In the genomic region with DNA sequence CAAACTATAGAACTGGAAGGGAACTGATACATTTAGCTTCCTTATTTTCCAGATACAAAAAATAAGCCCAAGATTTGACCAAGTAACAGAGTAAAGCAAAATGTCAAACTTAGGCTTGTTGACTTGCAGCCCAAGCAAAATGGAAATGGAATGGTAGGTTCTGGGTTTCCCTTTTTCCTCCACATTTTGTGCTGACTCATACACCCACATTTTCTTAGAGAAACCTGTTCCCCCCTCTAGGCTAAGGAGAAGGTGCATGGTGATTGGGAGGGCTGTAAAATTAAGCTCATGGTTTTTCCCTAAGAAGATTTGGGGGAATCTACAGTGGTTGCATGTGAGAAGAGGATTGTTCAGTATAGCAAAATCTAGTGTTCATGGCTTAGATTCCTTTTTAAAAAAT, we compare ENCODE assay signal across 21 cellular contexts.
DNase-seq lines count a peak whose midpoint lies in the region; ATAC-seq, FAIRE-seq and TF ChIP-seq lines count a peak whose summit lies in the region.
"Had no signal": no experiment of that assay in that cellular context is flagged by ENCODE, and none has a peak within 500 bp of the region (broad histone marks: within the 10 kb centered on the region; RNA-seq: fewer than 3 reads in every experiment).

No MANE protein-coding gene starts in this region.

- RAD21 ChIA-PET in HCT116 (lab: Charles Lee; ENCODE audit: low non-redundant PET in 1 of 2, low total read pairs in 2 of 2, uncharacterized antibody in 2 of 2, unreplicated experiment in 2 of 2), result no interaction called here

- peak overlapping the region in 1 of 2 experiments; percentile 44; a peak in 2 of 6 replicates for H3K27ac ChIP-seq in A549
- no peak overlapping the region for H3K27ac ChIP-seq in HCT116 (ENCODE audit: low read depth, low read length)
- H3K27ac ChIP-seq in K562 (ENCODE audit: extremely low read depth, low read depth, low read length), result no peak overlapping the region; the same call in 1 of the 3 replicates
- peak overlapping the region; percentile 55 to 68 for H3K27ac ChIP-seq in esophagus (ENCODE audit: low read depth in 2 of 2, low read length in 1 of 2)
- H3K27ac ChIP-seq in A673 (ENCODE audit: low read depth, low read length, poor library complexity, severe bottlenecking), result no peak overlapping the region
- H3K27ac ChIP-seq in sigmoid colon, result no peak overlapping the region
- H3K27ac ChIP-seq: BLaER1, SJSA1 had no signal

- CTCF ChIA-PET in A549 (lab: Yijun Ruan, JAX), result interaction anchor here (0.6 to 0.7 kb wide), 2 partner anchors 24 to 767 kb away, joined by 4 to 5 read pairs; no protein-coding TSS in a partner anchor
- CTCF ChIA-PET in HCT116 (lab: Charles Lee), result no interaction called here
- CTCF ChIA-PET in K562 (lab: Yijun Ruan, JAX; ENCODE audit: low intra/inter-chr PET ratio), result no interaction called here
- CTCF ChIA-PET in A673 (lab: Charles Lee), result interaction anchor here (1.2 kb wide), 1 partner anchor 129 kb away, joined by 3 read pairs; no protein-coding TSS in a partner anchor

- TF ChIP-seq POLR2A in A549 (IDR thresholded peaks at IDR 0.05; ENCODE audit: low read length), result no peak
- TF ChIP-seq POLR2A in HCT116 (IDR thresholded peaks at IDR 0.05; ENCODE audit: borderline replicate concordance, extremely low read depth, insufficient read depth, insufficient read length), result no peak
- TF ChIP-seq POLR2A in K562 (conservative IDR thresholded peaks at IDR 0.05), result no peak
- TF ChIP-seq POLR2A in sigmoid colon (IDR thresholded peaks at IDR 0.05), result no peak

- H2AFZ ChIP-seq in HCT116 (ENCODE audit: low read depth, low read length, poor library complexity, severe bottlenecking), result peak overlapping the region; percentile 54
- peak overlapping the region; percentile 70; the same call in 1 of the 2 replicates for H2AFZ ChIP-seq in K562 (ENCODE audit: low read depth, low read length)

- no peaks in the 10 kb centered on the region for H3K9me1 ChIP-seq in K562 (ENCODE audit: control insufficient read depth, insufficient read depth, low read length)

- TF ChIP-seq EP300 in A549 (IDR thresholded peaks at IDR 0.05) (no peak), K562 (IDR thresholded peaks at IDR 0.05; ENCODE audit: low read length) (no peak), sigmoid colon (IDR thresholded peaks at IDR 0.05) (no peak)

- H3K4me1 ChIP-seq in A549, result no peaks in the 10 kb centered on the region
- H3K4me1 ChIP-seq in HCT116 (ENCODE audit: control insufficient read depth in 1 of 2, insufficient read depth in 2 of 2, low read length in 2 of 2), result peaks cover 0 to 12% of the 10 kb centered on the region in 2 experiments; a peak in 2 of 4 replicates
- peaks cover 0 to 5% of the 10 kb centered on the region in 2 experiments; a peak in 1 of 5 replicates for H3K4me1 ChIP-seq in K562 (replicated peaks in 1 of 2; ENCODE audit: control insufficient read depth in 2 of 2, insufficient read depth in 2 of 2, low read length in 2 of 2)
- no peaks in the 10 kb centered on the region for H3K4me1 ChIP-seq in esophagus (ENCODE audit: control insufficient read depth in 2 of 2, insufficient read depth in 2 of 2, low read length in 1 of 2)
- H3K4me1 ChIP-seq in A673 (ENCODE audit: insufficient read depth, low read length, poor library complexity, severe bottlenecking), result no peaks in the 10 kb centered on the region
- H3K4me1 ChIP-seq in sigmoid colon, result no peaks in the 10 kb centered on the region
- H3K4me1 ChIP-seq: BLaER1, SJSA1 had no signal

- H3K4me3 ChIP-seq in A549, result no peak overlapping the region
- H3K4me3 ChIP-seq in HCT116 (replicated peaks in 1 of 2; ENCODE audit: low read depth in 1 of 2, low read length in 2 of 2), result no peak overlapping the region
- no peak overlapping the region for H3K4me3 ChIP-seq in K562
- no peak overlapping the region for H3K4me3 ChIP-seq in esophagus (ENCODE audit: low read depth in 1 of 2, low read length in 2 of 2)
- no peak overlapping the region for H3K4me3 ChIP-seq in A673 (ENCODE audit: low read depth, low read length, poor library complexity, severe bottlenecking)
- no peak overlapping the region for H3K4me3 ChIP-seq in sigmoid colon
- H3K4me3 ChIP-seq: BLaER1, SJSA1 had no signal

- H3K4me2 ChIP-seq in A549, result no peak overlapping the region
- H3K4me2 ChIP-seq in HCT116 (ENCODE audit: low read length), result no peak overlapping the region
- no peak overlapping the region for H3K4me2 ChIP-seq in K562 (ENCODE audit: insufficient read depth, low read length)
- H3K4me2 ChIP-seq: BLaER1 had no signal

- intact Hi-C loops in HCT116 (cut with micrococcal nuclease) (no loop called here), K562 (cut with micrococcal nuclease) (loop anchor here (5.0 kb wide), 1 partner anchor 82 kb away; no protein-coding TSS in a partner anchor), A673 (cut with micrococcal nuclease; ENCODE audit: unreplicated experiment) (no loop called here), sigmoid colon (cut with DNase I) (no loop called here)

- ATAC-seq in A549 (no peak), HCT116 (no peak), K562 (peak; percentile 63)
- ATAC-seq: CD8-positive, alpha-beta T cell had no signal

- H3K9me3 ChIP-seq in A549 (no peaks in the 10 kb centered on the region), HCT116 (ENCODE audit: control insufficient read depth in 1 of 2, insufficient read depth in 1 of 2, low read depth in 1 of 2, low read length in 2 of 2) (no peaks in the 10 kb centered on the region), K562 (replicated peaks; ENCODE audit: control insufficient read depth, insufficient read depth, low read depth, low read length) (0 out of 2 replicates have a peak, but pooled peaks cover 3% of the 10 kb centered on the region), esophagus (ENCODE audit: control insufficient read depth in 2 of 2, insufficient read depth in 1 of 2, low read depth in 1 of 2, low read length in 1 of 2) (no peaks in the 10 kb centered on the region), A673 (ENCODE audit: low read depth, low read length, poor library complexity, severe bottlenecking) (no peaks in the 10 kb centered on the region), sigmoid colon (no peaks in the 10 kb centered on the region)
- H3K9me3 ChIP-seq: BLaER1, SJSA1 had no signal

- H3K36me3 ChIP-seq in HCT116 (ENCODE audit: control insufficient read depth in 1 of 2, insufficient read depth in 2 of 2, low read length in 2 of 2) (no peaks in the 10 kb centered on the region), K562 (ENCODE audit: control insufficient read depth, insufficient read depth, low read length) (no peaks in the 10 kb centered on the region), esophagus (ENCODE audit: control insufficient read depth in 2 of 2, insufficient read depth in 2 of 2, low read length in 1 of 2) (no peaks in the 10 kb centered on the region), A673 (ENCODE audit: insufficient read depth, low read length, poor library complexity, severe bottlenecking) (no peaks in the 10 kb centered on the region), sigmoid colon (no peaks in the 10 kb centered on the region)
- H3K36me3 ChIP-seq: BLaER1, SJSA1 had no signal

- no peak for DNase-seq in A549 (ENCODE audit: low read depth in 1 of 2, low spot score in 1 of 2)
- no peak for DNase-seq in HCT116 (ENCODE audit: low read depth, low spot score)
- peak in 2 of 4 experiments; percentile 26 to 44 for DNase-seq in K562 (ENCODE audit: extremely low read depth in 1 of 4, low spot score in 3 of 4)
- no peak for DNase-seq in A673 (ENCODE audit: low spot score)
- no peak for DNase-seq in D341Med (ENCODE audit: low spot score)
- DNase-seq in AML-193 (lab: John Stamatoyannopoulos, UW), result no peak
- no peak for DNase-seq in sigmoid colon
- DNase-seq: 8988T; Calu3; CD8-positive, alpha-beta T cell; DMS53; EL; HCEC 1CT; NCI-H1694 treated with DMSO at 0.1 percent for 48 hours; NCI-H774; OCI-M1; RPMI8226 had no signal

- H3K9ac ChIP-seq in HCT116 (ENCODE audit: low read length) (no peak overlapping the region), K562 (ENCODE audit: insufficient read depth in 1 of 2, low read depth in 2 of 2, low read length in 2 of 2) (no peak overlapping the region)
- H3K9ac ChIP-seq: BLaER1 had no signal

- H4K20me1 ChIP-seq in HCT116 (ENCODE audit: insufficient read depth), result no peaks in the 10 kb centered on the region
- H4K20me1 ChIP-seq in K562 (replicated peaks; ENCODE audit: control insufficient read depth, insufficient read depth, low read length), result no peaks in the 10 kb centered on the region
- H4K20me1 ChIP-seq: BLaER1 had no signal

- H3K9me2 ChIP-seq in HCT116 (ENCODE audit: insufficient read depth), result no peaks in the 10 kb centered on the region

- no peak for TF ChIP-seq CTCF in A549 (IDR thresholded peaks at IDR 0.05)
- no peak for TF ChIP-seq CTCF in HCT116 (IDR thresholded peaks at IDR 0.05 in 2 of 3, conservative IDR thresholded peaks at IDR 0.05 in 1 of 3; ENCODE audit: borderline replicate concordance in 1 of 3, insufficient read depth in 1 of 3, low read depth in 2 of 3, low read length in 2 of 3)
- no peak for TF ChIP-seq CTCF in K562 (IDR thresholded peaks at IDR 0.05 in 2 of 3, conservative IDR thresholded peaks at IDR 0.05 in 1 of 3; ENCODE audit: insufficient read depth in 2 of 3, low read depth in 1 of 3, low read length in 3 of 3)
- no peak for TF ChIP-seq CTCF in A673 (conservative IDR thresholded peaks at IDR 0.05; ENCODE audit: low read depth, low read length)
- no peak for TF ChIP-seq CTCF in sigmoid colon (IDR thresholded peaks at IDR 0.05)

- in situ Hi-C loops in K562 (cut with MboI), result no loop called here

- no peaks in the 10 kb centered on the region for H3K27me3 ChIP-seq in HCT116 (ENCODE audit: insufficient read depth, low read length)
- no peaks in the 10 kb centered on the region for H3K27me3 ChIP-seq in K562 (ENCODE audit: control insufficient read depth in 2 of 2, insufficient read depth in 2 of 2, low read length in 2 of 2)
- H3K27me3 ChIP-seq in esophagus (ENCODE audit: control insufficient read depth in 1 of 2, insufficient read depth in 2 of 2, low read length in 2 of 2), result no peaks in the 10 kb centered on the region
- H3K27me3 ChIP-seq in A673 (replicated peaks; ENCODE audit: insufficient read depth, low read depth, low read length, poor library complexity), result no peaks in the 10 kb centered on the region
- H3K27me3 ChIP-seq in sigmoid colon, result no peaks in the 10 kb centered on the region
- H3K27me3 ChIP-seq: BLaER1, SJSA1 had no signal

- no peak for TF ChIP-seq RAD21 in A549 (conservative IDR thresholded peaks at IDR 0.05 in 1 of 2, IDR thresholded peaks at IDR 0.05 in 1 of 2)
- no peak for TF ChIP-seq RAD21 in HCT116 (IDR thresholded peaks at IDR 0.05; ENCODE audit: low read depth)
- TF ChIP-seq RAD21 in K562 (CRISPR knock-in tag; conservative IDR thresholded peaks at IDR 0.05 in 1 of 2, IDR thresholded peaks at IDR 0.05 in 1 of 2), result no peak

- H3K79me2 ChIP-seq in HCT116 (ENCODE audit: insufficient read depth, low read length) (no peaks in the 10 kb centered on the region), K562 (ENCODE audit: control insufficient read depth, insufficient read depth, low read length) (no peaks in the 10 kb centered on the region)

- FAIRE-seq in A549 (lab: Jason Lieb, UNC) (no peak), K562 (lab: Jason Lieb, UNC) (peak; percentile 69)
- FAIRE-seq: GM12891 had no signal

- POLR2A ChIA-PET in A549 (lab: Yijun Ruan, JAX), result no interaction called here
- POLR2A ChIA-PET in HCT116 (lab: Charles Lee), result no interaction called here
- POLR2A ChIA-PET in K562 (lab: Yijun Ruan, JAX), result no interaction called here
- POLR2A ChIA-PET in A673 (lab: Charles Lee; ENCODE audit: low non-redundant PET), result no interaction called here

- BruUV-seq in HCT116 (replicated peaks; lab: Mats Ljungman, UMichigan) (no TSS peak), K562 (replicated peaks; lab: Mats Ljungman, UMichigan) (no TSS peak), A673 (replicated peaks; lab: Mats Ljungman, UMichigan) (no TSS peak)

Comparison
In these comparisons a context has a peak if more than half of its experiments do, and no peak if none do; other contexts are left out.
1. H3K27ac ChIP-seq: peak in esophagus (2 of 2); none in HCT116 (single experiment), K562 (single experiment), A673 (single experiment) and sigmoid colon (0 of 4).
2. CTCF ChIA-PET loops: an anchor here in A549 (0.6 to 0.7 kb wide) and A673 (1.2 kb wide); none called in HCT116 and K562.
3. Of the 35 proteins assayed by ChIP-seq in both K562 and A549: peak only in K562: none; only in A549: none; in both: MAFK; in neither: 34.